21 cellular contexts compared by ENCODE assay signal in genomic region chr11:132088551-132088950, GRCh38.
"Had no signal": no experiment of that assay in that cellular context is flagged by ENCODE, and none has a peak within 500 bp of the region (broad histone marks: within the 10 kb centered on the region; RNA-seq: fewer than 3 reads in every experiment).

No MANE protein-coding gene starts in this region.

- FAIRE-seq: endothelial cell of umbilical vein, kidney had no signal

- H3K9me3 ChIP-seq: testis had no signal

- H3K4me1 ChIP-seq: sigmoid colon, testis had no signal

- H3K27me3 ChIP-seq: cardiac muscle cell, sigmoid colon, testis had no signal

- H3K4me3 ChIP-seq: cardiac muscle cell, lung, sigmoid colon, testis had no signal

- DNase-seq: activated CD4-positive, alpha-beta T cell treated with anti-CD3 and anti-CD28 coated beads for 36 hours; activated CD4-positive, alpha-beta T cell treated with anti-CD3 and anti-CD28 coated beads, Interleukin-2, amount 50 U/mL, for 48 hours; activated CD8-positive, alpha-beta memory T cell treated with anti-CD3 and anti-CD28 coated beads, Interleukin-2, amount 10 ng/mL, durations not matched to agents 7 days and 5 days; dermis blood vessel endothelial cell; effector memory CD4-positive, alpha-beta T cell; foreskin fibroblast; glutamatergic neuron; hippocampal formation; kidney; midbrain; nephron progenitor cell; nucleus accumbens; sigmoid colon; stimulated activated CD4-positive, alpha-beta T cell treated with anti-CD3 and anti-CD28 coated beads, Interleukin-4, amount 100 ng/mL, for 4 hours; testis had no signal

- H3K36me3 ChIP-seq: cardiac muscle cell, sigmoid colon had no signal

- ATAC-seq: activated CD4-positive, alpha-beta T cell treated with anti-CD3 and anti-CD28 coated beads for 36 hours; activated CD8-positive, alpha-beta memory T cell treated with anti-CD3 and anti-CD28 coated beads, Interleukin-2, amount 10 ng/mL, durations not matched to agents 7 days and 5 days; left lobe of liver; stimulated activated memory B cell treated with anti-CD40 and anti-IgM and Interleukin-4, amounts not matched to agents 10 μg/mL and 1 μg/mL and 100 μg/mL, for 72 hours; WTC11 had no signal

- H3K27ac ChIP-seq: cardiac muscle cell, sigmoid colon, testis had no signal
